Comparison of ENCODE assay signal across 34 cellular contexts in genomic region chr4:29213020-29213419, GRCh38.
"Had no signal": no experiment of that assay in that cellular context is flagged by ENCODE, and none has a peak within 500 bp of the region (broad histone marks: within the 10 kb centered on the region; RNA-seq: fewer than 3 reads in every experiment).

No MANE protein-coding gene starts in this region.

- H3K4me3 ChIP-seq: MG63 had no signal

- H3K27me3 ChIP-seq: MG63 had no signal

- H3K36me3 ChIP-seq: MG63 had no signal

- DNase-seq: Karpas-422, Kasumi-1, MG63, MM.1S, MV-4-11, NCI-H1048, NCI-H1092, NCI-H1092 treated with DMSO at 0.1 percent for 48 hours, NCI-H1105, NCI-H1105 treated with DMSO at 0.1 percent for 48 hours, NCI-H1417, NCI-H1417 treated with DMSO at 0.1 percent for 48 hours, NCI-H1436, NCI-H1436 treated with DMSO at 0.1 percent for 48 hours, NCI-H146, NCI-H1694, NCI-H1694 treated with DMSO at 0.1 percent for 48 hours, NCI-H187, NCI-H187 treated with DMSO at 0.1 percent for 48 hours, NCI-H1930, NCI-H2029, NCI-H2029 treated with DMSO at 0.1 percent for 48 hours, NCI-H2081, NCI-H2081 treated with DMSO at 0.1 percent for 48 hours, NCI-H2107, NCI-H2171, NCI-H2171 treated with DMSO at 0.1 percent for 48 hours, NCI-H2227 treated with DMSO at 0.1 percent for 48 hours, NCI-H226, NCI-H345, NCI-H446, NCI-H446 treated with DMSO at 0.1 percent for 48 hours, NCI-H510A, NCI-H510A treated with DMSO at 0.1 percent for 48 hours had no signal

- H3K9me3 ChIP-seq: MG63 had no signal
